Comparison of ENCODE assay signal across 6 cellular contexts in genomic region chr19:45729774-45730388, GRCh38. TPM values are rescaled to one million over a fixed set of nuclear protein-coding genes. Genes with fewer than 3 reads are reported as not detected.
DNase-seq lines count a peak whose midpoint lies in the region; ATAC-seq and TF ChIP-seq lines count a peak whose summit lies in the region.

No MANE protein-coding gene starts in this region.

- peaks cover 16% of the 10 kb centered on the region for H3K4me1 Mint-ChIP-seq in activated T-helper 17 cell treated with anti-CD3 and anti-CD28 coated beads, Interleukin-2, amount 50 U/mL, for 72 hours

- TF ChIP-seq CTCF in GM20000 (IDR thresholded peaks at IDR 0.05; ENCODE audit: extremely low read depth, missing control alignments): no peak

- peak; percentile 60 for DNase-seq in GM20000 (ENCODE audit: low spot score)
- peak; percentile 28 to 52 for DNase-seq in lung microvascular endothelial cell (ENCODE audit: low read depth in 2 of 2)
- DNase-seq in NCI-H1048 (lab: John Stamatoyannopoulos, UW): no peak

- ATAC-seq in activated T-helper 17 cell treated with anti-CD3 and anti-CD28 coated beads, Interleukin-2, amount 50 U/mL, for 72 hours (replicated peaks): peak; percentile 37
- ATAC-seq in HG03135 (IDR thresholded peaks at IDR 0.05; ENCODE audit: unreplicated experiment) (no peak), HG02588 (IDR thresholded peaks at IDR 0.05; ENCODE audit: unreplicated experiment) (no peak)

- peaks cover 30% of the 10 kb centered on the region for H3K36me3 Mint-ChIP-seq in activated T-helper 17 cell treated with anti-CD3 and anti-CD28 coated beads, Interleukin-2, amount 50 U/mL, for 72 hours (ENCODE audit: low read depth)

- peak overlapping the region; percentile 99 for H3K4me3 Mint-ChIP-seq in activated T-helper 17 cell treated with anti-CD3 and anti-CD28 coated beads, Interleukin-2, amount 50 U/mL, for 72 hours

- H3K9me3 Mint-ChIP-seq in activated T-helper 17 cell treated with anti-CD3 and anti-CD28 coated beads, Interleukin-2, amount 50 U/mL, for 72 hours: no peaks in the 10 kb centered on the region

- H3K27ac Mint-ChIP-seq in activated T-helper 17 cell treated with anti-CD3 and anti-CD28 coated beads, Interleukin-2, amount 50 U/mL, for 72 hours: peak overlapping the region; percentile 87

- H3K27me3 Mint-ChIP-seq in activated T-helper 17 cell treated with anti-CD3 and anti-CD28 coated beads, Interleukin-2, amount 50 U/mL, for 72 hours: no peaks in the 10 kb centered on the region

RNA-seq across cellular contexts. Expression of gene FBXO46, which starts 0.8 kb away (rescaled TPM):
- total RNA-seq in activated T-helper 17 cell treated with anti-CD3 and anti-CD28 coated beads, Interleukin-2, amount 50 U/mL, for 72 hours: 10 to 100 TPM; 39.4 to 44.3 TPM
- 3.5 and 4.4 TPM in 2 replicates for total RNA-seq in lung microvascular endothelial cell

RNA-seq across cellular contexts. Expression of gene MEIOSIN, which starts 3.4 kb away (rescaled TPM):
- under 1 TPM in 1 of 2 donors, not detected in 1; 0.37 TPM for total RNA-seq in activated T-helper 17 cell treated with anti-CD3 and anti-CD28 coated beads, Interleukin-2, amount 50 U/mL, for 72 hours
- total RNA-seq in lung microvascular endothelial cell: not detected in 2 replicates

RNA-seq across cellular contexts. Expression of gene QPCTL, which starts 37.4 kb away (rescaled TPM):
- 10 to 100 TPM; 13.6 to 15.5 TPM for total RNA-seq in activated T-helper 17 cell treated with anti-CD3 and anti-CD28 coated beads, Interleukin-2, amount 50 U/mL, for 72 hours
- total RNA-seq in lung microvascular endothelial cell: 5.9 and 7.7 TPM in 2 replicates

RNA-seq across cellular contexts. Expression of gene SNRPD2, which starts 38.1 kb away (rescaled TPM):
- 100 to 1,000 TPM; 544 to 752 TPM for total RNA-seq in activated T-helper 17 cell treated with anti-CD3 and anti-CD28 coated beads, Interleukin-2, amount 50 U/mL, for 72 hours
- total RNA-seq in lung microvascular endothelial cell: 331 and 391 TPM in 2 replicates

RNA-seq across cellular contexts. Expression of gene SIX5, which starts 39.2 kb away (rescaled TPM):
- 1 to 10 TPM; 1.2 to 2.4 TPM for total RNA-seq in activated T-helper 17 cell treated with anti-CD3 and anti-CD28 coated beads, Interleukin-2, amount 50 U/mL, for 72 hours
- total RNA-seq in lung microvascular endothelial cell: 3.3 and 5.0 TPM in 2 replicates
